Comparison of ENCODE assay signal across 8 cellular contexts in the genomic region with DNA sequence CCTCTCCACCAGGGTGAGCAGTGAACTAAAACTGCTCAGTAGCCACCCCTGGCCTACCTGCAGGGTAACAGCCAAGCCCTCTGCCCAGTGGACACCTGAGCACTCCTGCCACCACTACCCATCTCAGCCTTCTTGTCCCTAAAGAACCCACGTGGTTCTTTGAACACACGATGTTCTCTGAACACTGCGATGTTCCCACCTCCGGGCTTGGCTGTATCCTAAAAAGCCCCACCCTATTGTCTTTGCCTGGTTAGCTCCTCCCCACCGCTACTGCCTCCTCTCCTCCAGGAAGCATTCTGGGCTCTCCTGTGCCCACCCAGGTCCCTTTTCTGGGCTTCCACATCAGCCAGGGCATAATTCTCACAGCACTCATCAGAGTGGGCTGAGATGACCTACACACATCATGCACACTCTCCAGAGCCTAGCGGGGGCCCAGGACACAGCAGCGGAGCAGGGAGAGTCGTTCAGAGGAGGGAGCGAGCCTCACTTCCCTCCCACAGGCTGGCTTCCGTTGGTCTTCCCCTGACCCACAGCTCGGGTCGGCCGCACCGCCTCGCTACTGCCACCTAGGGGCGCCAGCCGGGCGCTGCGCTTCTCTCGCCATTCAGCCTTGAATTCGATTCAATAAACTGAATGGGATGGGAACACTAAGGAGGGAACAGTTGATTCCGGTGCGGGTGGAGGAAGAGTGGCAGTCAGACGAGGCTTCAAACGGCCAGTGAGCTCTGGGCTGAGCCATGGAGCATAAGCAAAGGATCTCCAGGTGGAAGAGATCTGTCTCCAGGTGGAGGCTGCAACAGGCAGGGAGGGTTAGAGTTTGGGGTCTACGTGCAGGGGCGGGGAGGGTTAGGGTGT. TPM values are rescaled to one million over a fixed set of nuclear protein-coding genes. Genes with fewer than 3 reads are reported as not detected.
DNase-seq lines count a peak whose midpoint lies in the region; ATAC-seq lines count a peak whose summit lies in the region.

No MANE protein-coding gene starts in this region.

- H3K4me1 ChIP-seq in effector memory CD4-positive, alpha-beta T cell (ENCODE audit: control insufficient read depth, insufficient read depth, low read length, poor library complexity, severe bottlenecking): peaks cover 25% of the 10 kb centered on the region

- no peaks in the 10 kb centered on the region for H3K9me3 Mint-ChIP-seq in activated CD8-positive, alpha-beta T cell treated with anti-CD3 and anti-CD28 coated beads, Interleukin-2, amount 10 ng/mL, durations not matched to agents 7 days and 5 days (ENCODE audit: insufficient read depth)

- POLR2A ChIA-PET in activated CD8-positive, alpha-beta T cell treated with anti-CD3 and anti-CD28 coated beads, Interleukin-2, amount 10 ng/mL, durations not matched to agents 7 days and 5 days (lab: Charles Lee): interaction anchor here (2.1 kb wide), 1 partner anchor 58 kb away, joined by 5 read pairs; the partner anchor contains the start of gene TIMM44

- CTCF ChIA-PET in activated CD8-positive, alpha-beta T cell treated with anti-CD3 and anti-CD28 coated beads, Interleukin-2, amount 10 ng/mL, durations not matched to agents 7 days and 5 days (lab: Charles Lee): interaction anchor here (0.7 to 3.5 kb wide), 22 partner anchors 9 to 256 kb away, joined by 3 to 35 read pairs (median 4); partner anchors contain the start of gene TIMM44

- H3K9me3 ChIP-seq in effector memory CD4-positive, alpha-beta T cell (ENCODE audit: control insufficient read depth, low read length): no peaks in the 10 kb centered on the region

- H3K36me3 Mint-ChIP-seq in activated CD8-positive, alpha-beta T cell treated with anti-CD3 and anti-CD28 coated beads, Interleukin-2, amount 10 ng/mL, durations not matched to agents 7 days and 5 days (ENCODE audit: low read depth): peaks cover 14% of the 10 kb centered on the region

- peak overlapping the region; percentile 76 for H3K4me3 Mint-ChIP-seq in activated CD8-positive, alpha-beta T cell treated with anti-CD3 and anti-CD28 coated beads, Interleukin-2, amount 10 ng/mL, durations not matched to agents 7 days and 5 days

- ATAC-seq in HG02973 (IDR thresholded peaks at IDR 0.05; ENCODE audit: unreplicated experiment): peak; percentile 43
- ATAC-seq in activated CD8-positive, alpha-beta T cell treated with anti-CD3 and anti-CD28 coated beads, Interleukin-2, amount 10 ng/mL, durations not matched to agents 7 days and 5 days: peak; percentile 47
- ATAC-seq in HG03571 (IDR thresholded peaks at IDR 0.05; ENCODE audit: unreplicated experiment): no peak

- peak overlapping the region; percentile 87 for H3K27ac Mint-ChIP-seq in activated CD8-positive, alpha-beta T cell treated with anti-CD3 and anti-CD28 coated beads, Interleukin-2, amount 10 ng/mL, durations not matched to agents 7 days and 5 days

- H3K4me3 ChIP-seq in effector memory CD4-positive, alpha-beta T cell (ENCODE audit: insufficient read depth, low read depth, low read length, poor library complexity, severe bottlenecking): peak overlapping the region; percentile 2

- peak overlapping the region; percentile 26 for H3K27ac ChIP-seq in effector memory CD4-positive, alpha-beta T cell (ENCODE audit: insufficient read depth, low read length, poor library complexity, severe bottlenecking)

- peaks cover 39% of the 10 kb centered on the region for H3K4me1 Mint-ChIP-seq in activated CD8-positive, alpha-beta T cell treated with anti-CD3 and anti-CD28 coated beads, Interleukin-2, amount 10 ng/mL, durations not matched to agents 7 days and 5 days (ENCODE audit: low read depth)

- H3K27me3 Mint-ChIP-seq in activated CD8-positive, alpha-beta T cell treated with anti-CD3 and anti-CD28 coated beads, Interleukin-2, amount 10 ng/mL, durations not matched to agents 7 days and 5 days (ENCODE audit: low read depth): no peaks in the 10 kb centered on the region

- H3K36me3 ChIP-seq in effector memory CD4-positive, alpha-beta T cell (ENCODE audit: control insufficient read depth, insufficient read depth, low read length): no peaks in the 10 kb centered on the region

- peak; percentile 55 for DNase-seq in DMS153 treated with DMSO at 0.1 percent for 48 hours (lab: John Stamatoyannopoulos, UW; ENCODE audit: unreplicated experiment)
- peak; percentile 43 for DNase-seq in NCI-H774 (lab: John Stamatoyannopoulos, UW)
- DNase-seq in activated CD8-positive, alpha-beta T cell treated with anti-CD3 and anti-CD28 coated beads, Interleukin-2, amount 10 ng/mL, durations not matched to agents 7 days and 5 days: peak; percentile 83
- peak; percentile 45 to 62 (median 54) for DNase-seq in effector memory CD4-positive, alpha-beta T cell
- DNase-seq in lung microvascular endothelial cell (ENCODE audit: low read depth in 2 of 2): peak; percentile 83 to 87
- peak; percentile 44 to 77 (median 48) for DNase-seq in stimulated activated CD4-positive, alpha-beta T cell treated with anti-CD3 and anti-CD28 coated beads, TNF-alpha, amount 100 ng/mL, for 24 hours (ENCODE audit: low read depth in 3 of 3)

- H3K27me3 ChIP-seq in effector memory CD4-positive, alpha-beta T cell (replicated peaks; ENCODE audit: control insufficient read depth, insufficient read depth, low read length, poor library complexity, severe bottlenecking): no peaks in the 10 kb centered on the region

RNA-seq across cellular contexts. Expression of gene ELAVL1, which starts 3.2 kb away (rescaled TPM):
- total RNA-seq in activated CD8-positive, alpha-beta T cell treated with anti-CD3 and anti-CD28 coated beads, Interleukin-2, amount 10 ng/mL, durations not matched to agents 7 days and 5 days: 100 to 1,000 TPM; 128 to 132 TPM
- 14.4 and 17.5 TPM in 2 replicates for total RNA-seq in lung microvascular endothelial cell

RNA-seq across cellular contexts. Expression of gene CCL25, which starts 50.3 kb away (rescaled TPM):
- 10 to 100 TPM in 1 of 2 experiments, 1 to 10 TPM in 1; 10.0 to 10.2 TPM for total RNA-seq in activated CD8-positive, alpha-beta T cell treated with anti-CD3 and anti-CD28 coated beads, Interleukin-2, amount 10 ng/mL, durations not matched to agents 7 days and 5 days
- not detected in 2 replicates for total RNA-seq in lung microvascular endothelial cell

RNA-seq across cellular contexts. Expression of gene TIMM44, which starts 58.8 kb away (rescaled TPM):
- total RNA-seq in activated CD8-positive, alpha-beta T cell treated with anti-CD3 and anti-CD28 coated beads, Interleukin-2, amount 10 ng/mL, durations not matched to agents 7 days and 5 days: 10 to 100 TPM; 63.6 to 69.6 TPM
- total RNA-seq in lung microvascular endothelial cell: 22.9 and 28.2 TPM in 2 replicates

Comparison
In these comparisons a context has a peak if more than half of its experiments do, and no peak if none do; other contexts are left out.
1. RNA of gene CCL25, which starts 50.3 kb away (total RNA-seq): 10.0 to 10.2 TPM in activated CD8-positive, alpha-beta T cell treated with anti-CD3 and anti-CD28 coated beads, Interleukin-2, amount 10 ng/mL, durations not matched to agents 7 days and 5 days; not detected in lung microvascular endothelial cell; every median in the first group is over 10 times any median in the second.
2. Peak in every context shown above with its lines, with median percentiles within 50 percentile points of each other: DNase-seq.